ENCODE assay signal across 8 cellular contexts in the genomic region with DNA sequence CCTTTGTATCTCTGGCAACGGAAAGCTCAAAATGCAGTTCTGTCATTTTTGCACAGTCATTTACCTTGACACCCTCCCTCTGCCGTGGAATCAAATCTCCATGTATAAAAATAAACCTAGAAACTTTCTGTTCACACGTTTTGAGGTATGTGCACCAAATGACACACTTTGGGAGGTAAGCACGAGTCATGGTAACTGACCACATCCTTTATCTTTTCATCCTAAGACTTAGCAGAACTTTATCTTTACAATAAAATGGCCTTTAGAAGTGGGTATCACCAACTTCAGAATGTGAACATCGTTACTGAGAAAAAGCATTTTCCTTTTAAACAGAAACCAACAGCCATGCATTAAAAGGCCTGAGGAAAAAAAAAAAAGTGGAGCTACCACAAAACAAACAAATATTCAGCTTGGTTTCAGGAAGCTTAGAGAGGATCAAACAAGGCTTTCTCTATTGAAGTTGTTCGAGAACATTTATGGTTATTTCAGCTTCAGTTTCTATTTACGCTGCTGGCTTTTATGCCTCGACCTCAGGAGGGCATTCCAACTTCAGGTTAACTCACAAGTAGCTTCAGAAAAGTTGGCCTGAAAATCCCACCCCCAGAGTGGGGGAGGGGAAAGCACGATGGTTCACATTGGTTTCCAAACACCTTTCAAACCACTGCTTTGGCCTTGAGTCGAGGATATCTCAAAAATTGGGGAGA.
DNase-seq lines count a peak whose midpoint lies in the region; ATAC-seq and TF ChIP-seq lines count a peak whose summit lies in the region.

No MANE protein-coding gene starts in this region.

- ATAC-seq in GM18858 (IDR thresholded peaks at IDR 0.05; ENCODE audit: unreplicated experiment): peak; percentile 50
- peak; percentile 64 for ATAC-seq in HG03378 (IDR thresholded peaks at IDR 0.05; ENCODE audit: unreplicated experiment)
- ATAC-seq in body of pancreas: no peak

- no peaks in the 10 kb centered on the region for H3K27me3 ChIP-seq in body of pancreas

- no peak for TF ChIP-seq CTCF in body of pancreas (IDR thresholded peaks at IDR 0.05)

- no peak overlapping the region for H3K4me3 ChIP-seq in body of pancreas

- intact Hi-C loops in body of pancreas (cut with DNase I): no loop called here

- TF ChIP-seq POLR2A in body of pancreas (IDR thresholded peaks at IDR 0.05): no peak

- DNase-seq in activated effector memory CD4-positive, alpha-beta T cell treated with anti-CD3 and anti-CD28 coated beads, Interleukin-2, amount 50 U/mL, for 16 hours: peak; percentile 77
- DNase-seq in stimulated activated CD4-positive, alpha-beta T cell treated with anti-CD3 and anti-CD28 coated beads, Interleukin-12 subunit alpha, Interleukin-12 subunit beta, amount 100 ng/mL, for 4 hours: peak; percentile 35
- DNase-seq in NCI-H1092 (lab: John Stamatoyannopoulos, UW) (no peak), body of pancreas (no peak), NCI-H526 treated with DMSO at 0.1 percent for 48 hours (lab: John Stamatoyannopoulos, UW) (no peak), NCI-H345 treated with DMSO at 0.1 percent for 48 hours (lab: John Stamatoyannopoulos, UW; ENCODE audit: unreplicated experiment) (no peak)

- no peaks in the 10 kb centered on the region for H3K4me1 ChIP-seq in body of pancreas

- peak overlapping the region in 2 of 4 donors; percentile 15 to 17 for H3K27ac ChIP-seq in body of pancreas

- 54 to 68% methylated on average over 10 of the region's 10 CpGs for WGBS in body of pancreas, 2 donors

- H3K36me3 ChIP-seq in body of pancreas (replicated peaks in 1 of 2; ENCODE audit: insufficient read depth in 1 of 2, low read depth in 2 of 2): no peaks in the 10 kb centered on the region

- H3K9me3 ChIP-seq in body of pancreas: no peaks in the 10 kb centered on the region

Comparison
In these comparisons a context has a peak if more than half of its experiments do, and no peak if none do; other contexts are left out.
1. DNase-seq: peak in activated effector memory CD4-positive, alpha-beta T cell treated with anti-CD3 and anti-CD28 coated beads, Interleukin-2, amount 50 U/mL, for 16 hours (single experiment) and stimulated activated CD4-positive, alpha-beta T cell treated with anti-CD3 and anti-CD28 coated beads, Interleukin-12 subunit alpha, Interleukin-12 subunit beta, amount 100 ng/mL, for 4 hours (single experiment); none in NCI-H1092 (single experiment), body of pancreas (0 of 4), NCI-H526 treated with DMSO at 0.1 percent for 48 hours (single experiment) and NCI-H345 treated with DMSO at 0.1 percent for 48 hours (single experiment).